ENCODE assay signal across 20 cellular contexts in the genomic region with DNA sequence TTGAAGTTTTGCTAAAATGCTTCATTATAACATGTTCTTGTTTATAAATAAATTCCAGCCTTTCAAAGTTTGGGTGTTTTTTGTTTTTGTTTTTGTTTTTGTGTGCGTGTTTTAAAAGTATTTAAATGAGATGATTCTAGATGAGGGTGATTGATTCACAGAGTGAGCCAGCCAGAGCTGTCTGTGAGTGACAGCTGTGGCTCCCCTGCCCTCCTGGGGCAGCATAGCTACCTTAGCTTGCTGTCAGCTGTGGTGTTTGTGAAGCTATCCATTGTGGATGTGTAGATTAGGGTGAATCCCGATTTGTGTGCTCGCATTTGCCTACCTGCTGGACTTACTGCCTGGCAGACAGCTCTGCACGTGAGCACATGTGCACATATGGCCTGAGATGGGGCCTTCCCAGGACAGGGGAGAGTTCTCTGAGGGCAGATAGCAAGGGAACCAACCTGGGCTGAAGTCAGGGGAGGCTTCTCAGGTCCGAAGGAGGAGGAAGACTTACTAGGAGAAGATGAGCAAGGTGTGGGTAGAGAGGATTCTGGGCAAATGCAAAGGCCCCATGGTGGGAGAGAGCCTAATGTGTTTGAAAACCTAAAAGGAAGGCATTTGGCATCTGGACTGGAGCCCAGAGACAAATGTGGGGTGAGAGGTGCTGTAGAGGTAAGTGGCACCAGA.
A peak's percentile ranks its signal among the peaks of the same experiment; 100 is the strongest.
DNase-seq lines count a peak whose midpoint lies in the region; ATAC-seq and TF ChIP-seq lines count a peak whose summit lies in the region.
"Had no signal": no experiment of that assay in that cellular context is flagged by ENCODE, and none has a peak within 500 bp of the region (broad histone marks: within the 10 kb centered on the region; RNA-seq: fewer than 3 reads in every experiment).

No MANE protein-coding gene starts in this region.

- no peak overlapping the region for H3K4me3 Mint-ChIP-seq in activated T-helper 17 cell treated with anti-CD3 and anti-CD28 coated beads, Interleukin-2, amount 50 U/mL, for 72 hours
- H3K4me3 Mint-ChIP-seq in activated T-helper 2 cell treated with anti-CD3 and anti-CD28 coated beads, Interferon-gamma antibody, Interleukin-2, Interleukin-4, amounts not matched to agents 10 μg/mL and 5 μg/mL and 100 μg/mL, durations not matched to agents 14 hours and 24 hours and 36 hours (ENCODE audit: low read depth), result no peak overlapping the region

- 100% methylated on average over 1 of the region's 5 CpGs; no CpG with 5 or more reads in 1 of the 2 donors for WGBS in neuronal stem cell (ENCODE audit: extremely low coverage in 2 of 2, insufficient read length in 2 of 2, insufficient replicate concordance in 1 of 2), 2 donors

- no peaks in the 10 kb centered on the region for H3K36me3 Mint-ChIP-seq in activated T-helper 17 cell treated with anti-CD3 and anti-CD28 coated beads, Interleukin-2, amount 50 U/mL, for 72 hours (ENCODE audit: low read depth)
- H3K36me3 Mint-ChIP-seq in activated T-helper 2 cell treated with anti-CD3 and anti-CD28 coated beads, Interferon-gamma antibody, Interleukin-2, Interleukin-4, amounts not matched to agents 10 μg/mL and 5 μg/mL and 100 μg/mL, durations not matched to agents 14 hours and 24 hours and 36 hours (ENCODE audit: low read depth), result no peaks in the 10 kb centered on the region

- H3K4me3 ChIP-seq in lower lobe of right lung, result no peak overlapping the region
- H3K4me3 ChIP-seq in neuronal stem cell (ENCODE audit: low read length in 2 of 2), result no peak overlapping the region
- H3K4me3 ChIP-seq: upper lobe of left lung had no signal

- H2BK5ac ChIP-seq in neuronal stem cell (ENCODE audit: low read length), result no peak overlapping the region

- H3K9ac ChIP-seq in neuronal stem cell (ENCODE audit: low read depth, low read length, poor library complexity), result no peak overlapping the region

- ATAC-seq in activated T-helper 17 cell treated with anti-CD3 and anti-CD28 coated beads, Interleukin-2, amount 50 U/mL, for 72 hours (replicated peaks), result no peak
- no peak for ATAC-seq in lower lobe of right lung
- no peak for ATAC-seq in HG02623 (IDR thresholded peaks at IDR 0.05; ENCODE audit: unreplicated experiment)
- ATAC-seq: HepG2, Panc1 had no signal

- H3K18ac ChIP-seq in neuronal stem cell (ENCODE audit: low read length), result no peak overlapping the region

- H3K4me1 ChIP-seq in lower lobe of right lung, result peaks cover 16% of the 10 kb centered on the region
- peaks cover 22 to 32% of the 10 kb centered on the region in 2 donors for H3K4me1 ChIP-seq in neuronal stem cell (ENCODE audit: control insufficient read depth in 2 of 2, insufficient read depth in 1 of 2, low read depth in 1 of 2, low read length in 2 of 2)

- H2AFZ ChIP-seq in neuronal stem cell (ENCODE audit: low read length), result no peak overlapping the region

- no peaks in the 10 kb centered on the region for H3K27me3 ChIP-seq in lower lobe of right lung (ENCODE audit: low read depth)
- H3K27me3 ChIP-seq in neuronal stem cell (ENCODE audit: control insufficient read depth in 3 of 3, insufficient read depth in 3 of 3, low read depth in 1 of 3, low read length in 3 of 3), result no peaks in the 10 kb centered on the region
- H3K27me3 ChIP-seq: upper lobe of left lung had no signal

- DNase-seq in activated CD8-positive, alpha-beta memory T cell treated with anti-CD3 and anti-CD28 coated beads, Interleukin-2, amount 50 U/mL, for 48 hours, result peak; percentile 33
- DNase-seq in activated CD8-positive, alpha-beta memory T cell treated with anti-CD3 and anti-CD28 coated beads, Interleukin-2, amount 50 U/mL, for 4 hours, result no peak
- DNase-seq in lower lobe of right lung (no peak), neuronal stem cell (ENCODE audit: low spot score) (no peak), NOMO-1 treated with dmso at 0.1 percent for 144 hours (lab: John Stamatoyannopoulos, UW; ENCODE audit: unreplicated experiment) (no peak)
- no peak for DNase-seq in activated T-helper 2 cell treated with anti-CD3 and anti-CD28 coated beads, Interferon-gamma antibody, Interleukin-2, Interleukin-4, amounts not matched to agents 10 μg/mL and 5 μg/mL and 100 μg/mL, durations not matched to agents 14 hours and 24 hours and 36 hours (ENCODE audit: low spot score)
- DNase-seq: activated gamma-delta T cell treated with Interleukin-2 at 50 U/mL for 16 hours; activated T-cell treated with anti-CD3 and anti-CD28 coated beads for 4 hours; dermis blood vessel endothelial cell; left cardiac atrium; mesendoderm; NCI-H2081 treated with DMSO at 0.1 percent for 48 hours; NCI-H446; NK-92 treated with Interleukin-12 subunit alpha and Interleukin-12 subunit beta, amount 100 ng/mL, for 24 hours; T-helper 2 cell had no signal

- no peak overlapping the region for H3K4ac ChIP-seq in neuronal stem cell (ENCODE audit: low read length)

- H3K9me3 Mint-ChIP-seq in activated T-helper 17 cell treated with anti-CD3 and anti-CD28 coated beads, Interleukin-2, amount 50 U/mL, for 72 hours, result no peaks in the 10 kb centered on the region
- H3K9me3 Mint-ChIP-seq in activated T-helper 2 cell treated with anti-CD3 and anti-CD28 coated beads, Interferon-gamma antibody, Interleukin-2, Interleukin-4, amounts not matched to agents 10 μg/mL and 5 μg/mL and 100 μg/mL, durations not matched to agents 14 hours and 24 hours and 36 hours, result no peaks in the 10 kb centered on the region

- no peaks in the 10 kb centered on the region for H3K79me1 ChIP-seq in neuronal stem cell (ENCODE audit: low read depth, low read length)

- H3K4me2 ChIP-seq in neuronal stem cell (ENCODE audit: insufficient read depth, low read length, poor library complexity, severe bottlenecking), result no peak overlapping the region

- intact Hi-C loops in lower lobe of right lung (cut with DNase I), result no loop called here
- intact Hi-C loops in activated T-helper 2 cell treated with anti-CD3 and anti-CD28 coated beads, Interferon-gamma antibody, Interleukin-2, Interleukin-4, amounts not matched to agents 10 μg/mL and 5 μg/mL and 100 μg/mL, durations not matched to agents 14 hours and 24 hours and 36 hours (cut with micrococcal nuclease), result no loop called here

- H3K9me3 ChIP-seq in lower lobe of right lung, result no peaks in the 10 kb centered on the region
- no peaks in the 10 kb centered on the region for H3K9me3 ChIP-seq in neuronal stem cell (replicated peaks in 1 of 2; ENCODE audit: control insufficient read depth in 2 of 2, insufficient read depth in 1 of 2, low read depth in 1 of 2, low read length in 2 of 2)
- H3K9me3 ChIP-seq: upper lobe of left lung had no signal

- no peak overlapping the region for H2BK15ac ChIP-seq in neuronal stem cell (ENCODE audit: low read length)

- no peak overlapping the region for H4K8ac ChIP-seq in neuronal stem cell (ENCODE audit: low read depth, low read length)

- peak overlapping the region; percentile 3 for H3K27ac Mint-ChIP-seq in activated T-helper 17 cell treated with anti-CD3 and anti-CD28 coated beads, Interleukin-2, amount 50 U/mL, for 72 hours
- H3K27ac Mint-ChIP-seq in activated T-helper 2 cell treated with anti-CD3 and anti-CD28 coated beads, Interferon-gamma antibody, Interleukin-2, Interleukin-4, amounts not matched to agents 10 μg/mL and 5 μg/mL and 100 μg/mL, durations not matched to agents 14 hours and 24 hours and 36 hours, result no peak overlapping the region

- H2AK5ac ChIP-seq in neuronal stem cell (ENCODE audit: low read depth, low read length), result no peak overlapping the region

- H3K27ac ChIP-seq in lower lobe of right lung (peak overlapping the region; percentile 18), neuronal stem cell (replicated peaks; ENCODE audit: low read length) (no peak overlapping the region)

- H2BK120ac ChIP-seq in neuronal stem cell (ENCODE audit: low read depth, low read length), result no peak overlapping the region

- H3K36me3 ChIP-seq in lower lobe of right lung (no peaks in the 10 kb centered on the region), neuronal stem cell (replicated peaks in 1 of 2; ENCODE audit: control insufficient read depth in 2 of 2, insufficient read depth in 2 of 2, low read length in 2 of 2) (no peaks in the 10 kb centered on the region)

- H2BK12ac ChIP-seq in neuronal stem cell (ENCODE audit: low read length), result no peak overlapping the region

- H4K91ac ChIP-seq in neuronal stem cell (ENCODE audit: low read depth, low read length, poor library complexity), result no peak overlapping the region

- no peak for TF ChIP-seq CTCF in lower lobe of right lung (IDR thresholded peaks at IDR 0.05)

- H3K27me3 Mint-ChIP-seq in activated T-helper 17 cell treated with anti-CD3 and anti-CD28 coated beads, Interleukin-2, amount 50 U/mL, for 72 hours, result no peaks in the 10 kb centered on the region
- no peaks in the 10 kb centered on the region for H3K27me3 Mint-ChIP-seq in activated T-helper 2 cell treated with anti-CD3 and anti-CD28 coated beads, Interferon-gamma antibody, Interleukin-2, Interleukin-4, amounts not matched to agents 10 μg/mL and 5 μg/mL and 100 μg/mL, durations not matched to agents 14 hours and 24 hours and 36 hours (ENCODE audit: low read depth)

- no peaks in the 10 kb centered on the region for H3K4me1 Mint-ChIP-seq in activated T-helper 17 cell treated with anti-CD3 and anti-CD28 coated beads, Interleukin-2, amount 50 U/mL, for 72 hours
- no peaks in the 10 kb centered on the region for H3K4me1 Mint-ChIP-seq in activated T-helper 2 cell treated with anti-CD3 and anti-CD28 coated beads, Interferon-gamma antibody, Interleukin-2, Interleukin-4, amounts not matched to agents 10 μg/mL and 5 μg/mL and 100 μg/mL, durations not matched to agents 14 hours and 24 hours and 36 hours (ENCODE audit: low read depth)

- no peak overlapping the region for H3K14ac ChIP-seq in neuronal stem cell (ENCODE audit: low read length)

- H3K23ac ChIP-seq in neuronal stem cell (ENCODE audit: low read depth, low read length, poor library complexity), result no peak overlapping the region
